Comparison of ENCODE assay signal across 15 cellular contexts in genomic region chr5:3593771-3594513, GRCh38. TPM values are rescaled to one million over a fixed set of nuclear protein-coding genes. Genes with fewer than 3 reads are reported as not detected.
DNase-seq lines count a peak whose midpoint lies in the region; ATAC-seq and TF ChIP-seq lines count a peak whose summit lies in the region.
"Had no signal": no experiment of that assay in that cellular context is flagged by ENCODE, and none has a peak within 500 bp of the region (broad histone marks: within the 10 kb centered on the region; RNA-seq: fewer than 3 reads in every experiment).

No MANE protein-coding gene starts in this region.

- POLR2A ChIA-PET in AG04449 (lab: Yijun Ruan, JAX): no interaction called here

- 12% methylated on average over 21 of the region's 28 CpGs; no CpG with 5 or more reads in 1 of the 2 donors for WGBS in transverse colon (ENCODE audit: low coverage in 1 of 2), 2 donors

- TF ChIP-seq CTCF in AG04449 (IDR thresholded peaks at IDR 0.05; ENCODE audit: insufficient read depth, low read length, missing control alignments): no peak
- no peak for TF ChIP-seq CTCF in GM20000 (IDR thresholded peaks at IDR 0.05; ENCODE audit: extremely low read depth, missing control alignments)
- no peak for TF ChIP-seq CTCF in coronary artery (IDR thresholded peaks at IDR 0.05)
- TF ChIP-seq CTCF in mesothelial cell of epicardium (IDR thresholded peaks at IDR 0.05; ENCODE audit: unreplicated experiment): no peak
- TF ChIP-seq CTCF in transverse colon (IDR thresholded peaks at IDR 0.05): no peak

- H3K27me3 ChIP-seq in transverse colon: peaks cover 96% of the 10 kb centered on the region

- no peak for ATAC-seq in GM18498 (IDR thresholded peaks at IDR 0.05; ENCODE audit: unreplicated experiment)

- no peak for TF ChIP-seq POLR2A in transverse colon (IDR thresholded peaks at IDR 0.05)

- peak overlapping the region; percentile 68 for H3K4me3 Mint-ChIP-seq in mesothelial cell of epicardium
- H3K4me3 Mint-ChIP-seq: CD4-positive, CD25-positive, alpha-beta regulatory T cell had no signal

- H3K9me3 ChIP-seq in transverse colon: no peaks in the 10 kb centered on the region

- no peak for DNase-seq in AG04449 (ENCODE audit: low read depth, low spot score)
- DNase-seq in GM20000 (ENCODE audit: low spot score): peak; percentile 27
- DNase-seq in coronary artery (ENCODE audit: low spot score): no peak
- DNase-seq in mesothelial cell of epicardium (ENCODE audit: low spot score in 2 of 2, unreplicated experiment in 2 of 2): no peak
- no peak for DNase-seq in NCI-H1417 treated with DMSO at 0.1 percent for 48 hours (lab: John Stamatoyannopoulos, UW)
- no peak for DNase-seq in HPDE6-E6E7 (ENCODE audit: extremely low spot score)
- no peak for DNase-seq in transverse colon
- DNase-seq: CD4-positive, CD25-positive, alpha-beta regulatory T cell; dermis blood vessel endothelial cell; hippocampal formation; stimulated activated CD4-positive, alpha-beta T cell treated with anti-CD3 and anti-CD28 coated beads, Interleukin-15, amount 100 ng/mL, for 24 hours; stimulated activated naive CD4-positive, alpha-beta T cell had no signal

- peaks cover 84% of the 10 kb centered on the region for H3K27me3 Mint-ChIP-seq in mesothelial cell of epicardium (ENCODE audit: low read depth)

- in situ Hi-C loops in transverse colon (cut with MboI; ENCODE audit: low pct_ligation_motif_present in 1 of 4, low pct_unique_long_range_greater_than_20kb in 1 of 4, low sequenced_read_pairs in 3 of 4): no loop called here

- no peaks in the 10 kb centered on the region for H3K36me3 Mint-ChIP-seq in mesothelial cell of epicardium
- H3K36me3 Mint-ChIP-seq: CD4-positive, CD25-positive, alpha-beta regulatory T cell had no signal

- H3K4me1 ChIP-seq in transverse colon: peaks cover 0 to 8% (median 5%) of the 10 kb centered on the region in 4 donors

- TF ChIP-seq EP300 in transverse colon (IDR thresholded peaks at IDR 0.05; ENCODE audit: low read depth): no peak

- H3K9me3 Mint-ChIP-seq in mesothelial cell of epicardium: no peaks in the 10 kb centered on the region

- no peaks in the 10 kb centered on the region for H3K36me3 ChIP-seq in transverse colon

- CTCF ChIA-PET in AG04449 (lab: Yijun Ruan, JAX): interaction anchor here (0.9 to 4.2 kb wide), 3 partner anchors 10 to 840 kb away, joined by 3 to 13 read pairs (median 3); no protein-coding TSS in a partner anchor

- H3K27ac Mint-ChIP-seq in mesothelial cell of epicardium: peak overlapping the region; percentile 36
- H3K27ac Mint-ChIP-seq: CD4-positive, CD25-positive, alpha-beta regulatory T cell had no signal

- H3K27ac ChIP-seq in coronary artery (no peak overlapping the region), transverse colon (no peak overlapping the region)

- H3K4me1 Mint-ChIP-seq in mesothelial cell of epicardium: peaks cover 56% of the 10 kb centered on the region

- H3K4me3 ChIP-seq in AG04449 (ENCODE audit: low read depth, low read length) (peak overlapping the region; percentile 50), coronary artery (peak overlapping the region; percentile 59), transverse colon (no peak overlapping the region)

- intact Hi-C loops in transverse colon (cut with DNase I; ENCODE audit: low total_unique reads): no loop called here

RNA-seq across cellular contexts. Expression of gene IRX1, which starts 1.7 kb away (rescaled TPM):
- total RNA-seq in mesothelial cell of epicardium (68.5 to 71.5 TPM (median 68.6 TPM) in 3 replicates), transverse colon (not detected)
- total RNA-seq: CD4-positive, CD25-positive, alpha-beta regulatory T cell; myocyte; RPMI7951 had no signal

Comparison
In these comparisons a context has a peak if more than half of its experiments do, and no peak if none do; other contexts are left out.
1. H3K4me3 ChIP-seq: peak in AG04449 (single experiment) and coronary artery (single experiment); none in transverse colon (0 of 4).
2. RNA of gene IRX1, which starts 1.7 kb away (total RNA-seq): 68.5 to 71.5 TPM in mesothelial cell of epicardium; not detected in transverse colon; every median in the first group is over 10 times any median in the second.